ENCODE assay signal across 19 cellular contexts in the genomic region with DNA sequence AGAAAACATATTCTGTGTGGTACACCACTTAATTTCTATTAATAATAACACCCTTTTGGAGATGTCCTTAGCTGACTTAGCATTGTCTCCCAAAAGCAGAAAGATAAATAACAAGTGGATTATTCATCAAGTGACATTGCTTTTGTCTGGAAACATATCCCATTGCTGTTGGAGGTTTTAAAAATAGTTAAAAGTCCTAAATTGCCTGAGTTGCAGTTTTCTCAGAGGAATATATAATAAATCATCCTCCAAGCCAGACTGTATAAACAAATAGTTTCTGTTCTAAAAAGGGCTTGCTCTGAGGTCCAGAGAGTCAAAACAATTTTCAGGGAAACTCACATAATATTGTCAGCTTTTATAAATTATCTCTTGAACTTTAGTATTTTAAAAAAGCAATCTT.
"Had no signal": no experiment of that assay in that cellular context is flagged by ENCODE, and none has a peak within 500 bp of the region (broad histone marks: within the 10 kb centered on the region; RNA-seq: fewer than 3 reads in every experiment).

No MANE protein-coding gene starts in this region.

- H3K9ac ChIP-seq: neural progenitor cell had no signal

- H3K4me3 ChIP-seq: coronary artery, hepatocyte, mucosa of descending colon, neural progenitor cell, ovary, smooth muscle cell, suprapubic skin, thyroid gland had no signal

- H3K4me1 ChIP-seq: neural progenitor cell, suprapubic skin had no signal

- H3K27me3 ChIP-seq: hepatocyte, neural progenitor cell, ovary, suprapubic skin, thyroid gland had no signal

- H2AFZ ChIP-seq: hepatocyte, neural progenitor cell had no signal

- H3K9me3 ChIP-seq: mucosa of descending colon, ovary, suprapubic skin, thyroid gland had no signal

- DNase-seq: effector CD4-positive, alpha-beta T cell; foreskin melanocyte; head of caudate nucleus; left colon; mucosa of descending colon; natural killer cell; nucleus accumbens; ovary; right cardiac atrium; stimulated activated CD4-positive, alpha-beta T cell treated with anti-CD3 and anti-CD28 coated beads, Interleukin-4, amount 100 ng/mL, for 1 hour; stimulated activated CD8-positive, alpha-beta memory T cell treated with anti-CD3 and anti-CD28 coated beads, Interleukin-4, amount 100 ng/mL, for 48 hours; stimulated activated naive CD8-positive, alpha-beta T cell treated with anti-CD3 and anti-CD28 coated beads, Interleukin-15, Interleukin-2, amounts not matched to agents 100 U/mL and 50 U/mL, for 24 hours; thyroid gland had no signal

- ATAC-seq: left colon; mucosa of descending colon; natural killer cell; right cardiac atrium; stimulated activated effector memory CD8-positive, alpha-beta T cell treated with anti-CD3 and anti-CD28 coated beads, Interleukin-12 subunit alpha, Interleukin-12 subunit beta, amount 100 ng/mL, for 72 hours; stimulated activated naive CD8-positive, alpha-beta T cell treated with anti-CD3 and anti-CD28 coated beads, Interleukin-15, Interleukin-2, amounts not matched to agents 100 U/mL and 50 U/mL, for 24 hours had no signal

- H3K79me2 ChIP-seq: hepatocyte had no signal

- H3K4me2 ChIP-seq: hepatocyte, neural progenitor cell, smooth muscle cell had no signal

- H3K27ac ChIP-seq: coronary artery, hepatocyte, neural progenitor cell, ovary, suprapubic skin, thyroid gland had no signal

- H3K36me3 ChIP-seq: neural progenitor cell, ovary, suprapubic skin, thyroid gland had no signal
